ENCODE assay signal across 8 cellular contexts in genomic region chr10:64430690-64431323, GRCh38.
DNase-seq lines count a peak whose midpoint lies in the region; ATAC-seq and TF ChIP-seq lines count a peak whose summit lies in the region.

No MANE protein-coding gene starts in this region.

- CTCF ChIA-PET in Calu3 (lab: Charles Lee) = interaction anchor here (0.6 to 1.3 kb wide), 9 partner anchors 14 to 1193 kb away, joined by 3 to 8 read pairs (median 4); no protein-coding TSS in a partner anchor

- no peak overlapping the region for H3K4me3 ChIP-seq in astrocyte of the cerebellum (ENCODE audit: low read depth, low read length)

- no peak overlapping the region for H3K4me3 Mint-ChIP-seq in Calu3 (ENCODE audit: low read depth, unreplicated experiment)

- ATAC-seq in left lobe of liver = peak; percentile 64
- no peak for ATAC-seq in left ventricle myocardium superior
- ATAC-seq in HG02642 (IDR thresholded peaks at IDR 0.05; ENCODE audit: poor library complexity, unreplicated experiment) = no peak
- ATAC-seq in HG03196 (IDR thresholded peaks at IDR 0.05; ENCODE audit: unreplicated experiment) = no peak

- no peaks in the 10 kb centered on the region for H3K27me3 Mint-ChIP-seq in Calu3 (ENCODE audit: unreplicated experiment)

- TF ChIP-seq CTCF in Calu3 (IDR thresholded peaks at IDR 0.05; ENCODE audit: unreplicated experiment) = peak; percentile 79
- TF ChIP-seq CTCF in astrocyte of the cerebellum (IDR thresholded peaks at IDR 0.05; ENCODE audit: low read depth, low read length, missing control alignments) = peak; percentile 24

- H3K9me3 Mint-ChIP-seq in Calu3 (ENCODE audit: low read depth, unreplicated experiment) = peaks cover 2% of the 10 kb centered on the region

- DNase-seq in Calu3 (peak; percentile 74), HuH-7 (ENCODE audit: low spot score) (peak; percentile 3), astrocyte of the cerebellum (ENCODE audit: low read depth) (no peak), left lobe of liver (ENCODE audit: low spot score) (no peak), NOMO-1 treated with DMSO at 0.1 percent for 48 hours (lab: John Stamatoyannopoulos, UW; ENCODE audit: unreplicated experiment) (no peak), left ventricle myocardium superior (no peak)

- intact Hi-C loops in Calu3 (cut with micrococcal nuclease; ENCODE audit: unreplicated experiment) (loop anchor here (1.0 to 5.0 kb wide), 4 partner anchors 38 to 301 kb away; no protein-coding TSS in a partner anchor), left ventricle myocardium superior (cut with micrococcal nuclease) (no loop called here)

- H3K36me3 Mint-ChIP-seq in Calu3 (ENCODE audit: insufficient read depth, unreplicated experiment) = no peaks in the 10 kb centered on the region

- no peak overlapping the region for H3K27ac Mint-ChIP-seq in Calu3 (ENCODE audit: unreplicated experiment)

- no TSS peak for BruUV-seq in Calu3 (replicated peaks; lab: Mats Ljungman, UMichigan)

- H3K4me1 Mint-ChIP-seq in Calu3 (ENCODE audit: low read depth, unreplicated experiment) = peaks cover 8% of the 10 kb centered on the region

- in situ Hi-C loops in astrocyte of the cerebellum (cut with HindIII; ENCODE audit: low sequenced_read_pairs) = no loop called here

Comparison
In these comparisons a context has a peak if more than half of its experiments do, and no peak if none do; other contexts are left out.
1. DNase-seq: peak in Calu3 (single experiment) and HuH-7 (single experiment); none in astrocyte of the cerebellum (single experiment), left lobe of liver (single experiment), NOMO-1 treated with DMSO at 0.1 percent for 48 hours (single experiment) and left ventricle myocardium superior (single experiment).